ENCODE assay signal across 11 cellular contexts in the genomic region with DNA sequence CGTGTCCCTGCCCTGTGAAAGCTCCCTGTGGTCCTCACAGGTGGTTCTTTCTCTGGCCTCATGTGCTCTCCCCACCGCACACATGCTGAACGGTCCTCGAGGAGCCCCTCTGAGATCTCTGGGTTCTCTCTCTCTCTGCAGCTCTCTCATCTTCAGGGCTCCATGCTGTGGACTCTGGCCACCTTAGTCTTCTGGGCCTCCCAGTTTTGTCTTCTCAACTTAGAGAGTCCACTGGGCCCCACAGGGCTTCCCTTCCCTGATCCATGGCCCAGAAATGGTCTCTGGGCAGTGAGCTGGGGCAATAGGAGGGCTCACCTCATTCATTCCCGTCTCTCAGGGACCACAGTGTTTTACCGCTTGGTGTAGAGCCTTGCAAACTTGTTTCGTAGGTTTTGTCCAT. TPM values are rescaled to one million over a fixed set of nuclear protein-coding genes. Genes with fewer than 3 reads are reported as not detected.
DNase-seq lines count a peak whose midpoint lies in the region; ATAC-seq and TF ChIP-seq lines count a peak whose summit lies in the region.
"Had no signal": no experiment of that assay in that cellular context is flagged by ENCODE, and none has a peak within 500 bp of the region (broad histone marks: within the 10 kb centered on the region; RNA-seq: fewer than 3 reads in every experiment).

No MANE protein-coding gene starts in this region.

- CTCF ChIA-PET in activated naive CD4-positive, alpha-beta T cell treated with anti-CD3 and anti-CD28 coated beads for 36 hours (lab: Charles Lee), result no interaction called here
- CTCF ChIA-PET in activated B cell treated with CpG ODN at 0.5 μM for 24 hours (lab: Charles Lee), result no interaction called here
- CTCF ChIA-PET in RWPE1 (lab: Yijun Ruan, JAX), result interaction anchor here (0.6 to 1.5 kb wide), 6 partner anchors 13 to 1914 kb away, joined by 3 to 5 read pairs (median 4); no protein-coding TSS in a partner anchor

- TF ChIP-seq CTCF in activated B cell treated with CpG ODN at 0.5 μM for 24 hours (IDR thresholded peaks at IDR 0.05), result no peak
- no peak for TF ChIP-seq CTCF in RWPE1 (conservative IDR thresholded peaks at IDR 0.05; ENCODE audit: low read depth)

- POLR2A ChIA-PET in activated B cell treated with CpG ODN at 0.5 μM for 24 hours (lab: Charles Lee), result no interaction called here
- POLR2A ChIA-PET in RWPE1 (lab: Yijun Ruan, JAX; ENCODE audit: low non-redundant PET), result no interaction called here

- H3K27ac Mint-ChIP-seq in activated naive CD4-positive, alpha-beta T cell treated with anti-CD3 and anti-CD28 coated beads for 36 hours, result peak overlapping the region; percentile 84
- peak overlapping the region; percentile 20 for H3K27ac Mint-ChIP-seq in activated B cell treated with CpG ODN at 0.5 μM for 24 hours
- H3K27ac Mint-ChIP-seq in stimulated activated naive B cell treated with anti-CD40 and anti-IgM and Interleukin-4, amounts not matched to agents 10 μg/mL and 1 μg/mL and 100 μg/mL, for 72 hours, result peak overlapping the region; percentile 38

- peaks cover 88% of the 10 kb centered on the region for H3K4me1 Mint-ChIP-seq in activated naive CD4-positive, alpha-beta T cell treated with anti-CD3 and anti-CD28 coated beads for 36 hours (ENCODE audit: low read depth)
- peaks cover 70% of the 10 kb centered on the region for H3K4me1 Mint-ChIP-seq in activated B cell treated with CpG ODN at 0.5 μM for 24 hours
- H3K4me1 Mint-ChIP-seq in stimulated activated naive B cell treated with anti-CD40 and anti-IgM and Interleukin-4, amounts not matched to agents 10 μg/mL and 1 μg/mL and 100 μg/mL, for 72 hours, result peaks cover 52 to 82% of the 10 kb centered on the region in 2 donors

- peaks cover 34% of the 10 kb centered on the region for H3K36me3 Mint-ChIP-seq in activated naive CD4-positive, alpha-beta T cell treated with anti-CD3 and anti-CD28 coated beads for 36 hours (ENCODE audit: low read depth)
- H3K36me3 Mint-ChIP-seq in activated B cell treated with CpG ODN at 0.5 μM for 24 hours (ENCODE audit: low read depth), result peaks cover 55% of the 10 kb centered on the region
- peaks cover 20 to 39% of the 10 kb centered on the region in 2 donors for H3K36me3 Mint-ChIP-seq in stimulated activated naive B cell treated with anti-CD40 and anti-IgM and Interleukin-4, amounts not matched to agents 10 μg/mL and 1 μg/mL and 100 μg/mL, for 72 hours

- no peak overlapping the region for H3K27ac ChIP-seq in RWPE1
- H3K27ac ChIP-seq: brain microvascular endothelial cell had no signal

- no peaks in the 10 kb centered on the region for H3K27me3 Mint-ChIP-seq in activated naive CD4-positive, alpha-beta T cell treated with anti-CD3 and anti-CD28 coated beads for 36 hours (ENCODE audit: low read depth)
- no peaks in the 10 kb centered on the region for H3K27me3 Mint-ChIP-seq in activated B cell treated with CpG ODN at 0.5 μM for 24 hours
- no peaks in the 10 kb centered on the region for H3K27me3 Mint-ChIP-seq in stimulated activated naive B cell treated with anti-CD40 and anti-IgM and Interleukin-4, amounts not matched to agents 10 μg/mL and 1 μg/mL and 100 μg/mL, for 72 hours

- no peaks in the 10 kb centered on the region for H3K9me3 Mint-ChIP-seq in activated naive CD4-positive, alpha-beta T cell treated with anti-CD3 and anti-CD28 coated beads for 36 hours
- no peaks in the 10 kb centered on the region for H3K9me3 Mint-ChIP-seq in activated B cell treated with CpG ODN at 0.5 μM for 24 hours
- no peaks in the 10 kb centered on the region for H3K9me3 Mint-ChIP-seq in stimulated activated naive B cell treated with anti-CD40 and anti-IgM and Interleukin-4, amounts not matched to agents 10 μg/mL and 1 μg/mL and 100 μg/mL, for 72 hours

- intact Hi-C loops in activated naive CD4-positive, alpha-beta T cell treated with anti-CD3 and anti-CD28 coated beads for 36 hours (cut with micrococcal nuclease), result no loop called here
- intact Hi-C loops in activated B cell treated with CpG ODN at 0.5 μM for 24 hours (cut with micrococcal nuclease), result no loop called here

- no peak for DNase-seq in activated naive CD4-positive, alpha-beta T cell treated with anti-CD3 and anti-CD28 coated beads for 36 hours
- no peak for DNase-seq in activated naive CD4-positive, alpha-beta T cell treated with anti-CD3 and anti-CD28 coated beads, Interleukin-2, amount 50 U/mL, for 16 hours
- DNase-seq in activated B cell treated with CpG ODN at 0.5 μM for 24 hours (no peak), left lobe of liver (ENCODE audit: low spot score) (peak; percentile 22), NK-92 (lab: John Stamatoyannopoulos, UW; ENCODE audit: unreplicated experiment) (no peak), RWPE1 (ENCODE audit: low spot score) (no peak), NCI-H2081 (lab: John Stamatoyannopoulos, UW) (no peak)
- no peak for DNase-seq in stimulated activated naive B cell treated with anti-CD40 and anti-IgM and Interleukin-4, amounts not matched to agents 10 μg/mL and 1 μg/mL and 100 μg/mL, for 72 hours
- DNase-seq: brain microvascular endothelial cell, NCI-H146, SK-N-SH had no signal

- no peak for ATAC-seq in activated B cell treated with CpG ODN at 0.5 μM for 24 hours (ENCODE audit: low read depth)
- no peak for ATAC-seq in left lobe of liver
- no peak for ATAC-seq in stimulated activated naive B cell treated with anti-CD40 and anti-IgM and Interleukin-4, amounts not matched to agents 10 μg/mL and 1 μg/mL and 100 μg/mL, for 72 hours (replicated peaks)

- H3K4me3 Mint-ChIP-seq in activated naive CD4-positive, alpha-beta T cell treated with anti-CD3 and anti-CD28 coated beads for 36 hours, result no peak overlapping the region
- H3K4me3 Mint-ChIP-seq in activated B cell treated with CpG ODN at 0.5 μM for 24 hours, result no peak overlapping the region
- H3K4me3 Mint-ChIP-seq in stimulated activated naive B cell treated with anti-CD40 and anti-IgM and Interleukin-4, amounts not matched to agents 10 μg/mL and 1 μg/mL and 100 μg/mL, for 72 hours, result no peak overlapping the region

RNA-seq across cellular contexts. Expression of gene FGD3, which starts 26.4 kb away (rescaled TPM):
- total RNA-seq in activated naive CD4-positive, alpha-beta T cell treated with anti-CD3 and anti-CD28 coated beads for 36 hours, result 10 to 100 TPM; 57.7 to 58.8 TPM
- 46.5 and 61.9 TPM in 2 replicates for total RNA-seq in activated B cell treated with CpG ODN at 0.5 μM for 24 hours
- total RNA-seq in left lobe of liver, result 2.3 TPM

Comparison
In these comparisons a context has a peak if more than half of its experiments do, and no peak if none do; other contexts are left out.
1. H3K27ac Mint-ChIP-seq: peak in every context shown above with its lines; median percentile 84 in activated naive CD4-positive, alpha-beta T cell treated with anti-CD3 and anti-CD28 coated beads for 36 hours; 38 in stimulated activated naive B cell treated with anti-CD40 and anti-IgM and Interleukin-4, amounts not matched to agents 10 μg/mL and 1 μg/mL and 100 μg/mL, for 72 hours; 20 in activated B cell treated with CpG ODN at 0.5 μM for 24 hours.
2. RNA of gene FGD3, which starts 26.4 kb away (total RNA-seq): 46.5 to 61.9 TPM in activated B cell treated with CpG ODN at 0.5 μM for 24 hours and 57.7 to 58.8 TPM in activated naive CD4-positive, alpha-beta T cell treated with anti-CD3 and anti-CD28 coated beads for 36 hours; 2.3 TPM in left lobe of liver (single experiment); every median in the first group is over 10 times any median in the second.